In genomic region chr9:88540364-88540763, GRCh38 we compare ENCODE assay signal across 17 cellular contexts. TPM values are rescaled to one million over a fixed set of nuclear protein-coding genes. Genes with fewer than 3 reads are reported as not detected.
DNase-seq lines count a peak whose midpoint lies in the region; TF ChIP-seq lines count a peak whose summit lies in the region.
"Had no signal": no experiment of that assay in that cellular context is flagged by ENCODE, and none has a peak within 500 bp of the region (broad histone marks: within the 10 kb centered on the region; RNA-seq: fewer than 3 reads in every experiment).

No MANE protein-coding gene starts in this region.

- intact Hi-C loops in posterior vena cava (cut with DNase I) (no loop called here), breast epithelium (cut with DNase I; ENCODE audit: low total_unique reads) (no loop called here)

- H3K9me3 ChIP-seq in mesenchymal stem cell (ENCODE audit: control insufficient read depth, low read length) (no peaks in the 10 kb centered on the region), breast epithelium (no peaks in the 10 kb centered on the region)
- H3K9me3 ChIP-seq: A549, HAP-1 had no signal

- H3K4me1 Mint-ChIP-seq in HFFc6 (ENCODE audit: low read depth) = peaks cover 37% of the 10 kb centered on the region

- no peaks in the 10 kb centered on the region for H3K9me3 Mint-ChIP-seq in HFFc6
- H3K9me3 Mint-ChIP-seq: CD4-positive, alpha-beta memory T cell had no signal

- H3K79me1 ChIP-seq in mesenchymal stem cell (replicated peaks; ENCODE audit: low read length, poor library complexity, severe bottlenecking) = peaks cover 26% of the 10 kb centered on the region

- H3K14ac ChIP-seq in mesenchymal stem cell (ENCODE audit: low read length in 2 of 2) = no peak overlapping the region

- no peak overlapping the region for H2AFZ ChIP-seq in mesenchymal stem cell (ENCODE audit: low read depth, low read length)

- DNase-seq in HFFc6 (no peak), mesenchymal stem cell (no peak), posterior vena cava (ENCODE audit: low spot score) (peak; percentile 41), medulla oblongata (ENCODE audit: extremely low spot score) (no peak), breast epithelium (ENCODE audit: low spot score in 2 of 2) (no peak)
- DNase-seq in activated CD8-positive, alpha-beta memory T cell treated with anti-CD3 and anti-CD28 coated beads, Interleukin-2, amount 50 U/mL, for 48 hours = no peak
- DNase-seq: 8988T; ACHN; C1 segment of cervical spinal cord; Calu3; CD4-positive, alpha-beta memory T cell; COR-L47; DMS53; DMS79 treated with DMSO at 0.1 percent for 48 hours; GOT3 had no signal

- H4K91ac ChIP-seq in mesenchymal stem cell (ENCODE audit: low read length) = no peak overlapping the region

- peaks cover 26% of the 10 kb centered on the region for H3K36me3 Mint-ChIP-seq in HFFc6 (ENCODE audit: low read depth)
- H3K36me3 Mint-ChIP-seq: CD4-positive, alpha-beta memory T cell had no signal

- TF ChIP-seq CTCF in HFFc6 (IDR thresholded peaks at IDR 0.05) (no peak), breast epithelium (IDR thresholded peaks at IDR 0.05) (no peak)

- H3K23ac ChIP-seq in mesenchymal stem cell (ENCODE audit: low read length in 2 of 2) = no peak overlapping the region

- H3K36me3 ChIP-seq in mesenchymal stem cell (ENCODE audit: control insufficient read depth in 1 of 2, insufficient read depth in 2 of 2, low read depth in 1 of 2, low read length in 2 of 2) = peaks cover 0 to 22% of the 10 kb centered on the region in 2 experiments
- H3K36me3 ChIP-seq in breast epithelium = no peaks in the 10 kb centered on the region
- H3K36me3 ChIP-seq: HAP-1 had no signal

- H2BK5ac ChIP-seq in mesenchymal stem cell (ENCODE audit: low read depth, low read length, poor library complexity, severe bottlenecking) = no peak overlapping the region

- H3K27me3 ChIP-seq in mesenchymal stem cell (ENCODE audit: control insufficient read depth in 1 of 2, insufficient read depth in 1 of 2, low read length in 2 of 2) (peaks cover 0 to 6% of the 10 kb centered on the region in 2 experiments), breast epithelium (no peaks in the 10 kb centered on the region)

- 99% methylated on average over 6 of the region's 6 CpGs for WGBS in mesenchymal stem cell

- no peak overlapping the region for H4K8ac ChIP-seq in mesenchymal stem cell (ENCODE audit: low read length)

- H3K4me3 Mint-ChIP-seq in HFFc6 = no peak overlapping the region
- H3K4me3 Mint-ChIP-seq: CD4-positive, alpha-beta memory T cell had no signal

- no peaks in the 10 kb centered on the region; the same call in 1 of the 2 replicates for H3K27me3 Mint-ChIP-seq in HFFc6 (ENCODE audit: insufficient read depth)

- H3K27ac ChIP-seq in mesenchymal stem cell (ENCODE audit: low read length, poor library complexity, severe bottlenecking) = no peak overlapping the region
- no peak overlapping the region for H3K27ac ChIP-seq in breast epithelium
- H3K27ac ChIP-seq: A549 had no signal

- H2BK12ac ChIP-seq in mesenchymal stem cell (ENCODE audit: low read length in 2 of 2) = no peak overlapping the region

- TF ChIP-seq POLR2A in breast epithelium (IDR thresholded peaks at IDR 0.05) = no peak

- H2BK15ac ChIP-seq in mesenchymal stem cell (ENCODE audit: low read depth, poor library complexity, severe bottlenecking) = peak overlapping the region; percentile 18

- H3K4me3 ChIP-seq in mesenchymal stem cell (ENCODE audit: insufficient read depth in 1 of 2, low read depth in 1 of 2, low read length in 2 of 2) = no peak overlapping the region
- no peak overlapping the region for H3K4me3 ChIP-seq in breast epithelium
- H3K4me3 ChIP-seq: A549, HAP-1 had no signal

- H2AK5ac ChIP-seq in mesenchymal stem cell (ENCODE audit: low read length, severe bottlenecking) = peak overlapping the region; percentile 31

- H3K27ac Mint-ChIP-seq in HFFc6 = peak overlapping the region; percentile 20; the same call in 1 of the 2 replicates
- H3K27ac Mint-ChIP-seq: CD4-positive, alpha-beta memory T cell had no signal

- H3K4me1 ChIP-seq in mesenchymal stem cell (ENCODE audit: control insufficient read depth, insufficient read depth, low read depth, low read length) (peaks cover 36% of the 10 kb centered on the region), breast epithelium (peaks cover 0 to 7% of the 10 kb centered on the region in 2 donors)

- no peak overlapping the region for H3K4me2 ChIP-seq in mesenchymal stem cell (ENCODE audit: low read length, poor library complexity, severe bottlenecking)
- H3K4me2 ChIP-seq: A549 had no signal

- no peak overlapping the region for H3K4ac ChIP-seq in mesenchymal stem cell (ENCODE audit: low read depth in 1 of 2, low read length in 2 of 2)

- no peak overlapping the region for H3K9ac ChIP-seq in mesenchymal stem cell (ENCODE audit: low read length)

- H3K18ac ChIP-seq in mesenchymal stem cell (ENCODE audit: low read depth in 1 of 2, low read length in 2 of 2) = no peak overlapping the region

- H2BK120ac ChIP-seq in mesenchymal stem cell (ENCODE audit: low read depth, low read length) = no peak overlapping the region

RNA-seq across cellular contexts. Expression of gene NXNL2, which starts 5.4 kb away (rescaled TPM):
- 1 to 10 TPM; 5.4 to 8.8 (median 8.2) TPM for total RNA-seq in HFFc6 (2021; fragmentation: NEBNext Ultra II Directional; extraction: Animal tissue kit (Norgen Biotek cat#: 25700))
- polyA plus RNA-seq in mesenchymal stem cell (2013, experiment 1 of 2) = 0.46 TPM
- 0.53 TPM for polyA plus RNA-seq in mesenchymal stem cell (2013, experiment 2 of 2)
- total RNA-seq in posterior vena cava = under 1 TPM in 1 of 2 donors, not detected in 1; 1.00 TPM
- 10 to 100 TPM in 2 of 3 donors, not detected in 1; 10.5 to 14.5 TPM for total RNA-seq in breast epithelium
- total RNA-seq: CD4-positive, alpha-beta memory T cell had no signal
- polyA plus RNA-seq: CD4-positive, alpha-beta memory T cell had no signal
